Comparison of ENCODE assay signal across 3 cellular contexts in genomic region chr3:46508850-46509591, GRCh38.
A peak's percentile ranks its signal among the peaks of the same experiment; 100 is the strongest.
TF ChIP-seq lines count a peak whose summit lies in the region.

No MANE protein-coding gene starts in this region.

TF ChIP-seq in HepG2, 621 proteins besides CTCF, POLR2A, EP300 and RAD21:
- TF ChIP-seq THAP9 (CRISPR knock-in tag; IDR thresholded peaks at IDR 0.05; ENCODE audit: borderline replicate concordance) (no peak), ZNF660 (CRISPR knock-in tag; IDR thresholded peaks at IDR 0.05; ENCODE audit: borderline replicate concordance, low read depth) (no peak), CREB1 (IDR thresholded peaks at IDR 0.05) (peak; percentile 62), CREB1 (CRISPR knock-in tag; IDR thresholded peaks at IDR 0.05) (no peak)

TF ChIP-seq in H1, 55 proteins besides CTCF, POLR2A, EP300 and RAD21:
- TF ChIP-seq HDAC2 (IDR thresholded peaks at IDR 0.05; ENCODE audit: borderline replicate concordance in 1 of 2, low read depth in 2 of 2, low read length in 2 of 2) (no peak), KDM1A (IDR thresholded peaks at IDR 0.05; ENCODE audit: borderline replicate concordance, low read length) (no peak), CBX5 (IDR thresholded peaks at IDR 0.05; ENCODE audit: low read depth, low read length) (no peak), MAFK (IDR thresholded peaks at IDR 0.05; ENCODE audit: low read depth, low read length) (no peak), CEBPB (IDR thresholded peaks at IDR 0.05; ENCODE audit: low read depth, low read length) (no peak), FOSL1 (IDR thresholded peaks at IDR 0.05; ENCODE audit: insufficient read depth, low read depth, low read length) (no peak), RNF2 (IDR thresholded peaks at IDR 0.05; ENCODE audit: borderline replicate concordance, low read depth, low read length, missing control alignments, poor library complexity, severe bottlenecking) (no peak), SAP30 (IDR thresholded peaks at IDR 0.05; ENCODE audit: insufficient read depth, insufficient replicate concordance, low read length) (no peak), RXRA (IDR thresholded peaks at IDR 0.05; ENCODE audit: insufficient read depth, low read depth, low read length) (no peak)

TF ChIP-seq in HEK293T, 16 proteins besides CTCF, POLR2A, EP300 and RAD21:
- TF ChIP-seq FOXA1 (IDR thresholded peaks at IDR 0.05), result no peak
- no peak for TF ChIP-seq TARDBP (IDR thresholded peaks at IDR 0.05)
- TF ChIP-seq LEF1 (IDR thresholded peaks at IDR 0.05; ENCODE audit: borderline replicate concordance), result no peak
- TF ChIP-seq HDGF (IDR thresholded peaks at IDR 0.05; ENCODE audit: borderline replicate concordance), result no peak
- TF ChIP-seq ZNF384 (IDR thresholded peaks at IDR 0.05), result no peak
- no peak for TF ChIP-seq SUZ12 (IDR thresholded peaks at IDR 0.05)
- TF ChIP-seq CTBP1 (IDR thresholded peaks at IDR 0.05; ENCODE audit: borderline replicate concordance), result no peak
- TF ChIP-seq NFRKB (IDR thresholded peaks at IDR 0.05), result no peak
- TF ChIP-seq PKNOX1 (IDR thresholded peaks at IDR 0.05), result no peak
- no peak for TF ChIP-seq ELF4 (IDR thresholded peaks at IDR 0.05)
- no peak for TF ChIP-seq BHLHE40 (IDR thresholded peaks at IDR 0.05; ENCODE audit: borderline replicate concordance)
- no peak for TF ChIP-seq FOXK2 (IDR thresholded peaks at IDR 0.05)
